In genomic region chr12:24931666-24932405, GRCh38 we compare ENCODE assay signal across 8 cellular contexts. TPM values are rescaled to one million over a fixed set of nuclear protein-coding genes. Genes with fewer than 3 reads are reported as not detected.
DNase-seq lines count a peak whose midpoint lies in the region; ATAC-seq lines count a peak whose summit lies in the region.

No MANE protein-coding gene starts in this region.

- intact Hi-C loops in posterior cingulate gyrus (cut with DNase I) = no loop called here

- DNase-seq in globus pallidus (ENCODE audit: low spot score) = peak; percentile 47
- DNase-seq in stimulated activated CD8-positive, alpha-beta memory T cell treated with anti-CD3 and anti-CD28 coated beads, Interleukin-4, amount 100 ng/mL, for 48 hours = no peak
- no peak for DNase-seq in middle frontal gyrus (ENCODE audit: extremely low spot score, low spot score)
- no peak for DNase-seq in dedifferentiated amniotic fluid mesenchymal stem cell (ENCODE audit: extremely low spot score)
- DNase-seq in posterior cingulate gyrus = no peak

- H3K27ac Mint-ChIP-seq in IgD-negative memory B cell = peak overlapping the region in 2 of 3 donors; percentile 10 to 12

- H3K4me1 Mint-ChIP-seq in IgD-negative memory B cell = peaks cover 8 to 32% (median 16%) of the 10 kb centered on the region in 3 donors

- no peaks in the 10 kb centered on the region for H3K36me3 Mint-ChIP-seq in IgD-negative memory B cell

- H3K4me3 Mint-ChIP-seq in IgD-negative memory B cell = peak overlapping the region in 2 of 4 donors; percentile 7 to 24

- ATAC-seq in GM18502 (IDR thresholded peaks at IDR 0.05; ENCODE audit: poor library complexity, unreplicated experiment) (peak; percentile 95), GM21786 (IDR thresholded peaks at IDR 0.05; ENCODE audit: unreplicated experiment) (peak; percentile 95)

- no peaks in the 10 kb centered on the region for H3K9me3 Mint-ChIP-seq in IgD-negative memory B cell

- peaks cover 2% of the 10 kb centered on the region for H3K27me3 Mint-ChIP-seq in IgD-negative memory B cell

RNA-seq across cellular contexts. Expression of gene BCAT1, which starts 17.1 kb away (rescaled TPM):
- polyA plus RNA-seq in IgD-negative memory B cell = 11.5 TPM
